In genomic region chr1:116537898-116538297, GRCh38 we compare ENCODE assay signal across 20 cellular contexts. TPM values are rescaled to one million over a fixed set of nuclear protein-coding genes. Genes with fewer than 3 reads are reported as not detected.
DNase-seq lines count a peak whose midpoint lies in the region; ATAC-seq, FAIRE-seq and TF ChIP-seq lines count a peak whose summit lies in the region.
"Had no signal": no experiment of that assay in that cellular context is flagged by ENCODE, and none has a peak within 500 bp of the region (broad histone marks: within the 10 kb centered on the region; RNA-seq: fewer than 3 reads in every experiment).

No MANE protein-coding gene starts in this region.

- H3K36me3 ChIP-seq in PC-9 (ENCODE audit: low read depth) = peaks cover 78% of the 10 kb centered on the region

- no peak for TF ChIP-seq CTCF in PC-9 (conservative IDR thresholded peaks at IDR 0.05)

- peaks cover 0 to 4% of the 10 kb centered on the region in 2 donors for H3K9me3 Mint-ChIP-seq in activated T-cell treated with anti-CD3 and anti-CD28 coated beads, Interleukin-2, amount 50 U/mL, for 72 hours
- peaks cover 4% of the 10 kb centered on the region for H3K9me3 Mint-ChIP-seq in dendritic cell treated with granulocyte-macrophage colony-stimulating factor and Interleukin-4, amounts not matched to agents 40 ng/mL and 50 ng/mL, for 4 days
- peaks cover 3% of the 10 kb centered on the region for H3K9me3 Mint-ChIP-seq in stimulated activated effector memory CD8-positive, alpha-beta T cell treated with anti-CD3 and anti-CD28 coated beads, Interleukin-12 subunit alpha, Interleukin-12 subunit beta, amount 100 ng/mL, for 72 hours
- H3K9me3 Mint-ChIP-seq: CD4-positive, alpha-beta T cell; IgD-negative memory B cell had no signal

- CTCF ChIA-PET in PC-9 (lab: Charles Lee) = no interaction called here

- H3K4me2 ChIP-seq in PC-9 = peak overlapping the region; percentile 50

- peak overlapping the region; percentile 85 for H3K27ac ChIP-seq in PC-9
- H3K27ac ChIP-seq: esophagus muscularis mucosa, HL-60 had no signal

- no peak overlapping the region for H2AFZ ChIP-seq in PC-9

- peaks cover 36% of the 10 kb centered on the region for H3K79me2 ChIP-seq in PC-9 (ENCODE audit: low read depth)

- no peaks in the 10 kb centered on the region for H4K20me1 ChIP-seq in PC-9 (ENCODE audit: insufficient read depth)

- no peaks in the 10 kb centered on the region for H3K9me2 ChIP-seq in PC-9 (ENCODE audit: insufficient read depth)

- DNase-seq in activated T-cell treated with anti-CD3 and anti-CD28 coated beads, Interleukin-2, amount 50 U/mL, for 72 hours = no peak
- DNase-seq in activated T-cell treated with anti-CD3 and anti-CD28 coated beads for 4 hours (no peak), PC-9 (no peak), OCI-M2 (lab: John Stamatoyannopoulos, UW; ENCODE audit: unreplicated experiment) (no peak), HTR-8/SVneo (ENCODE audit: insufficient read length, low spot score) (no peak), urothelium cell line (ENCODE audit: low spot score) (no peak)
- no peak for DNase-seq in stimulated activated effector memory CD8-positive, alpha-beta T cell treated with anti-CD3 and anti-CD28 coated beads, Interleukin-12 subunit alpha, Interleukin-12 subunit beta, amount 100 ng/mL, for 72 hours (ENCODE audit: low spot score in 2 of 2)
- DNase-seq: activated CD4-positive, CD25-positive, alpha-beta regulatory T cell treated with anti-CD3 and anti-CD28 coated beads, Interleukin-2, amount 50 U/mL, for 72 hours; activated naive CD4-positive, alpha-beta T cell; central memory CD4-positive, alpha-beta T cell; DMS79; left lung; MG63; NCI-H1930; SIG-M5 had no signal

- no peak for FAIRE-seq in HTR-8/SVneo (lab: Jason Lieb, UNC)
- FAIRE-seq in urothelium cell line (lab: Jason Lieb, UNC) = no peak

- peak overlapping the region; percentile 48 for H3K27ac Mint-ChIP-seq in activated T-cell treated with anti-CD3 and anti-CD28 coated beads, Interleukin-2, amount 50 U/mL, for 72 hours
- peak overlapping the region; percentile 77 for H3K27ac Mint-ChIP-seq in dendritic cell treated with granulocyte-macrophage colony-stimulating factor and Interleukin-4, amounts not matched to agents 40 ng/mL and 50 ng/mL, for 4 days
- peak overlapping the region; percentile 14 for H3K27ac Mint-ChIP-seq in stimulated activated effector memory CD8-positive, alpha-beta T cell treated with anti-CD3 and anti-CD28 coated beads, Interleukin-12 subunit alpha, Interleukin-12 subunit beta, amount 100 ng/mL, for 72 hours
- H3K27ac Mint-ChIP-seq: CD4-positive, alpha-beta T cell; IgD-negative memory B cell had no signal

- H3K4me3 ChIP-seq in PC-9 = no peak overlapping the region
- H3K4me3 ChIP-seq: esophagus muscularis mucosa, left lung, MG63 had no signal

- POLR2A ChIA-PET in PC-9 (lab: Charles Lee; ENCODE audit: unreplicated experiment) = no interaction called here

- no peaks in the 10 kb centered on the region for H3K27me3 ChIP-seq in PC-9 (ENCODE audit: insufficient read depth, low read depth)
- H3K27me3 ChIP-seq: esophagus muscularis mucosa, left lung, MG63 had no signal

- H3F3A ChIP-seq in PC-9 (ENCODE audit: insufficient read depth, low read depth) = peaks cover 67% of the 10 kb centered on the region

- H3K4me1 Mint-ChIP-seq in activated T-cell treated with anti-CD3 and anti-CD28 coated beads, Interleukin-2, amount 50 U/mL, for 72 hours (ENCODE audit: low read depth) = peaks cover 69% of the 10 kb centered on the region
- H3K4me1 Mint-ChIP-seq in dendritic cell treated with granulocyte-macrophage colony-stimulating factor and Interleukin-4, amounts not matched to agents 40 ng/mL and 50 ng/mL, for 4 days (ENCODE audit: low read depth) = peaks cover 62% of the 10 kb centered on the region
- H3K4me1 Mint-ChIP-seq in stimulated activated effector memory CD8-positive, alpha-beta T cell treated with anti-CD3 and anti-CD28 coated beads, Interleukin-12 subunit alpha, Interleukin-12 subunit beta, amount 100 ng/mL, for 72 hours = peaks cover 70% of the 10 kb centered on the region

- intact Hi-C loops in PC-9 (cut with micrococcal nuclease; ENCODE audit: unreplicated experiment) = loop anchor here (2.0 kb wide), 1 partner anchor 19 kb away; no protein-coding TSS in a partner anchor
- intact Hi-C loops in dendritic cell treated with granulocyte-macrophage colony-stimulating factor and Interleukin-4, amounts not matched to agents 40 ng/mL and 50 ng/mL, for 4 days (cut with micrococcal nuclease) = loop anchor here (5.0 kb wide), 2 partner anchors 34 to 36 kb away; partner anchors contain the start of gene CD58

- no peaks in the 10 kb centered on the region for H3K9me3 ChIP-seq in PC-9 (ENCODE audit: insufficient read depth, low read depth)
- H3K9me3 ChIP-seq: esophagus muscularis mucosa, left lung, MG63 had no signal

- H3K4me1 ChIP-seq in PC-9 (replicated peaks; ENCODE audit: insufficient read depth) = peaks cover 55% of the 10 kb centered on the region
- H3K4me1 ChIP-seq: esophagus muscularis mucosa had no signal

- BruUV-seq in PC-9 (replicated peaks; lab: Mats Ljungman, UMichigan) = no TSS peak

- H3K27me3 Mint-ChIP-seq in activated T-cell treated with anti-CD3 and anti-CD28 coated beads, Interleukin-2, amount 50 U/mL, for 72 hours (ENCODE audit: low read depth) = no peaks in the 10 kb centered on the region
- no peaks in the 10 kb centered on the region for H3K27me3 Mint-ChIP-seq in dendritic cell treated with granulocyte-macrophage colony-stimulating factor and Interleukin-4, amounts not matched to agents 40 ng/mL and 50 ng/mL, for 4 days
- H3K27me3 Mint-ChIP-seq: CD4-positive, alpha-beta T cell; IgD-negative memory B cell had no signal

- H3K4me3 Mint-ChIP-seq in activated T-cell treated with anti-CD3 and anti-CD28 coated beads, Interleukin-2, amount 50 U/mL, for 72 hours = no peak overlapping the region
- no peak overlapping the region for H3K4me3 Mint-ChIP-seq in dendritic cell treated with granulocyte-macrophage colony-stimulating factor and Interleukin-4, amounts not matched to agents 40 ng/mL and 50 ng/mL, for 4 days
- H3K4me3 Mint-ChIP-seq in stimulated activated effector memory CD8-positive, alpha-beta T cell treated with anti-CD3 and anti-CD28 coated beads, Interleukin-12 subunit alpha, Interleukin-12 subunit beta, amount 100 ng/mL, for 72 hours = peak overlapping the region; percentile 8
- H3K4me3 Mint-ChIP-seq: CD4-positive, alpha-beta T cell had no signal

- ATAC-seq in activated T-cell treated with anti-CD3 and anti-CD28 coated beads, Interleukin-2, amount 50 U/mL, for 72 hours (replicated peaks in 1 of 2) = no peak
- no peak for ATAC-seq in stimulated activated effector memory CD8-positive, alpha-beta T cell treated with anti-CD3 and anti-CD28 coated beads, Interleukin-12 subunit alpha, Interleukin-12 subunit beta, amount 100 ng/mL, for 72 hours

- peaks cover 24 to 40% of the 10 kb centered on the region in 2 donors for H3K36me3 Mint-ChIP-seq in activated T-cell treated with anti-CD3 and anti-CD28 coated beads, Interleukin-2, amount 50 U/mL, for 72 hours (ENCODE audit: insufficient read depth in 2 of 2)
- peaks cover 78% of the 10 kb centered on the region for H3K36me3 Mint-ChIP-seq in dendritic cell treated with granulocyte-macrophage colony-stimulating factor and Interleukin-4, amounts not matched to agents 40 ng/mL and 50 ng/mL, for 4 days (ENCODE audit: low read depth)
- H3K36me3 Mint-ChIP-seq in stimulated activated effector memory CD8-positive, alpha-beta T cell treated with anti-CD3 and anti-CD28 coated beads, Interleukin-12 subunit alpha, Interleukin-12 subunit beta, amount 100 ng/mL, for 72 hours = peaks cover 99% of the 10 kb centered on the region

RNA-seq across cellular contexts. Expression of gene CD58, which starts 32.9 kb away (rescaled TPM):
- total RNA-seq in activated T-cell treated with anti-CD3 and anti-CD28 coated beads, Interleukin-2, amount 50 U/mL, for 72 hours = 10 to 100 TPM; 15.4 to 32.7 TPM
- 15.9 and 23.6 TPM in 2 replicates for total RNA-seq in PC-9 (2021)

Comparison
In these comparisons a context has a peak if more than half of its experiments do, and no peak if none do; other contexts are left out.
1. H3K27ac Mint-ChIP-seq: peak in every context shown above with its lines; median percentile 77 in dendritic cell treated with granulocyte-macrophage colony-stimulating factor and Interleukin-4, amounts not matched to agents 40 ng/mL and 50 ng/mL, for 4 days; 48 in activated T-cell treated with anti-CD3 and anti-CD28 coated beads, Interleukin-2, amount 50 U/mL, for 72 hours; 14 in stimulated activated effector memory CD8-positive, alpha-beta T cell treated with anti-CD3 and anti-CD28 coated beads, Interleukin-12 subunit alpha, Interleukin-12 subunit beta, amount 100 ng/mL, for 72 hours.